ENCODE assay signal across 10 cellular contexts in the genomic region with DNA sequence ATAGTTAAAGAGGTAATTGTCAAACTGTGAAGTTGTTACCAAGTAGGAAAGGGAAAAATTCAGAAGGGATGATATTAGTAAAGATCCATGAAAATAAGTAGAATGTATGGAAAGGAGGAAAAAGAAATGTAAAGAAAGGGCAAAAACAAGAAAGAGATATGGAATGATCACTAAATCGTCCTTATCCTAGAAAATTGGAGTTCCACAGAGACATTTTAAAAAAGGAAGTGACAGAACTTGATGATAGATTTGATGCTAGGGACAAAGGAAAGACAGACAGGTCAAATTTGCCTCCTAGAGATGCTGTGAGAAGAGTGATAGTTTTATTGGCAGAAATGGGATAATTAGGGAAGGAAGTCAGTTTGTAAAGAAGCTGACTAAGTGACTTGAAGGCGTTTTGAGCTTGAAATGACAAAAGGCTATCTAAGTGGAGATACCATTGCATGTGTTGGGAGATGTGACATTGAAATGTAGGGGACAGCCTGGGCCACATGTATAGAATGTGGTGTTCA. TPM values are rescaled to one million over a fixed set of nuclear protein-coding genes. Genes with fewer than 3 reads are reported as not detected.
"Had no signal": no experiment of that assay in that cellular context is flagged by ENCODE, and none has a peak within 500 bp of the region (broad histone marks: within the 10 kb centered on the region; RNA-seq: fewer than 3 reads in every experiment).

No MANE protein-coding gene starts in this region.

- H3K9me3 ChIP-seq: HAP-1 had no signal

- FAIRE-seq: HepG2, K562 had no signal

- H3K4me1 ChIP-seq: HAP-1 had no signal

- DNase-seq: GM23248, GOT3, H7, HFFc6, KG1 had no signal

- H3K36me3 ChIP-seq: HAP-1 had no signal

- H3K4me3 ChIP-seq: GM23248, HAP-1, K562 had no signal

- ATAC-seq: HCT116, HepG2, K562 had no signal

- H3K27ac ChIP-seq: GM23248, HL-60 had no signal

- H2AFZ ChIP-seq: GM23248 had no signal

- H3K9ac ChIP-seq: GM23248 had no signal

RNA-seq across cellular contexts. Expression of gene EML5, which starts 52.3 kb away (rescaled TPM):
- polyA plus RNA-seq: HepG2 had no signal
